28 cellular contexts compared by ENCODE assay signal in the genomic region with DNA sequence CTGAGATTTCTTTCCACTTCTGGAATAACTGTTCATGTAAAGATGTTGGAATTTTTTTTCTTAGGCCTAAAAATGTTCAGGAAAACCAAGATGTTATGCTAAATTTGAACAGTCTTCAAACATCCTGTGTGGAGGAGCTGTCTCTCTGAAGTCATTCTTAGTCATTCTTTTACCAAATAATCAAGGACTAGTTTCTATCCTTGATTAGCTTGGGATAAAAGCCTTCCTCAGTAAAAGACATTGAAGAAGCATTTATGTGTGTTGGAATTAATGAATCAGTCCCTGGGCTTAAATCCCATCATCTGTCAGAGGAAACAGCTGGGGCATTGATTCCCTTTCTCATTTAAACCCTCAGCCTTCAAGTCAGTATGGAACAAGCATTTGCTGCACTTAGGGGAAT.
"Had no signal": no experiment of that assay in that cellular context is flagged by ENCODE, and none has a peak within 500 bp of the region (broad histone marks: within the 10 kb centered on the region; RNA-seq: fewer than 3 reads in every experiment).

No MANE protein-coding gene starts in this region.

- H3K27me3 ChIP-seq: brain microvascular endothelial cell, esophagus muscularis mucosa, pancreas, testis had no signal

- H3K27ac ChIP-seq: brain microvascular endothelial cell, esophagus muscularis mucosa, pancreas, prostate gland, testis had no signal

- ATAC-seq: activated CD4-positive, alpha-beta T cell treated with anti-CD3 and anti-CD28 coated beads for 36 hours; activated naive CD4-positive, alpha-beta T cell treated with anti-CD3 and anti-CD28 coated beads, Interleukin-2, amount 50 U/mL, for 72 hours; activated T-cell treated with anti-CD3 and anti-CD28 coated beads, Interleukin-2, amount 50 U/mL, for 72 hours; left cardiac atrium; pancreas; sciatic nerve; stimulated activated naive B cell treated with anti-CD40 and anti-IgM and Interleukin-4, amounts not matched to agents 10 μg/mL and 1 μg/mL and 100 μg/mL, for 72 hours had no signal

- H3K4me3 ChIP-seq: esophagus muscularis mucosa, pancreas, prostate gland, testis had no signal

- H3K36me3 ChIP-seq: brain microvascular endothelial cell, esophagus muscularis mucosa, pancreas, prostate gland had no signal

- H3K4me1 ChIP-seq: esophagus muscularis mucosa, pancreas, prostate gland, testis had no signal

- H3K9me3 ChIP-seq: esophagus muscularis mucosa, pancreas, prostate gland, testis had no signal

- DNase-seq: activated CD4-positive, alpha-beta T cell treated with anti-CD3 and anti-CD28 coated beads for 36 hours; activated CD4-positive, CD25-positive, alpha-beta regulatory T cell; activated naive CD4-positive, alpha-beta T cell; activated T-cell treated with anti-CD3 and anti-CD28 coated beads for 4 hours; activated T-cell treated with anti-CD3 and anti-CD28 coated beads, Interleukin-2, amount 50 U/mL, for 72 hours; anterior cingulate cortex; brain microvascular endothelial cell; caudate nucleus; effector CD4-positive, alpha-beta T cell; foreskin melanocyte; islet precursor cell; left cardiac atrium; mammary epithelial cell; naive B cell; nephron progenitor cell; nucleus accumbens; pancreas; retina; small intestine; stimulated activated CD4-positive, alpha-beta T cell treated with anti-CD3 and anti-CD28 coated beads, Interleukin-1b, Interleukin-23, amount 100 ng/mL, for 48 hours; stimulated activated naive B cell treated with anti-CD40 and anti-IgM and Interleukin-4, amounts not matched to agents 10 μg/mL and 1 μg/mL and 100 μg/mL, for 72 hours; T-helper 1 cell; testis; trophoblast cell had no signal
